8 cellular contexts compared by ENCODE assay signal in genomic region chr12:48787791-48788521, GRCh38. TPM values are rescaled to one million over a fixed set of nuclear protein-coding genes. Genes with fewer than 3 reads are reported as not detected.
DNase-seq lines count a peak whose midpoint lies in the region; ATAC-seq lines count a peak whose summit lies in the region.

No MANE protein-coding gene starts in this region.

- H3K36me3 ChIP-seq in ES-I3 (ENCODE audit: insufficient read depth, low read length) (no peaks in the 10 kb centered on the region), rectal smooth muscle tissue (ENCODE audit: control insufficient read depth, insufficient read depth, low read length) (no peaks in the 10 kb centered on the region)

- no peaks in the 10 kb centered on the region for H3K36me3 Mint-ChIP-seq in activated T-helper 1 cell treated with anti-CD3 and anti-CD28 coated beads, Interleukin-12 subunit alpha, Interleukin-12 subunit beta, Interleukin-2, Interleukin-4 antibody, amounts not matched to agents 30 ng/mL and 10 ng/mL and 1 ng/mL, durations not matched to agents 14 hours and 24 hours and 36 hours (ENCODE audit: low read depth)

- intact Hi-C loops in activated T-helper 1 cell treated with anti-CD3 and anti-CD28 coated beads, Interleukin-12 subunit alpha, Interleukin-12 subunit beta, Interleukin-2, Interleukin-4 antibody, amounts not matched to agents 30 ng/mL and 10 ng/mL and 1 ng/mL, durations not matched to agents 14 hours and 24 hours and 36 hours (cut with micrococcal nuclease) = no loop called here
- intact Hi-C loops in left cardiac atrium (cut with DNase I) = no loop called here

- peaks cover 49% of the 10 kb centered on the region for H3K27me3 Mint-ChIP-seq in activated T-helper 1 cell treated with anti-CD3 and anti-CD28 coated beads, Interleukin-12 subunit alpha, Interleukin-12 subunit beta, Interleukin-2, Interleukin-4 antibody, amounts not matched to agents 30 ng/mL and 10 ng/mL and 1 ng/mL, durations not matched to agents 14 hours and 24 hours and 36 hours (ENCODE audit: insufficient read depth)

- H3K9ac ChIP-seq in ES-I3 (ENCODE audit: low read depth, low read length) (peak overlapping the region; percentile 80), rectal smooth muscle tissue (ENCODE audit: low read length) (peak overlapping the region; percentile 90)

- H3K27me3 ChIP-seq in rectal smooth muscle tissue (ENCODE audit: control insufficient read depth, insufficient read depth, low read length) = peaks cover 2% of the 10 kb centered on the region

- H3K9me3 Mint-ChIP-seq in activated T-helper 1 cell treated with anti-CD3 and anti-CD28 coated beads, Interleukin-12 subunit alpha, Interleukin-12 subunit beta, Interleukin-2, Interleukin-4 antibody, amounts not matched to agents 30 ng/mL and 10 ng/mL and 1 ng/mL, durations not matched to agents 14 hours and 24 hours and 36 hours = no peaks in the 10 kb centered on the region

- peak overlapping the region; percentile 63 for H3K27ac ChIP-seq in rectal smooth muscle tissue (ENCODE audit: low read depth, low read length)

- H3K9me3 ChIP-seq in ES-I3 (ENCODE audit: control insufficient read depth, insufficient read depth, low read length) = no peaks in the 10 kb centered on the region; the same call in 1 of the 2 replicates

- 0 out of 2 replicates have a peak, but pooled peaks cover 7% of the 10 kb centered on the region for H3K4me1 ChIP-seq in ES-I3 (ENCODE audit: insufficient read depth, low read length)
- peaks cover 15% of the 10 kb centered on the region for H3K4me1 ChIP-seq in rectal smooth muscle tissue (ENCODE audit: control insufficient read depth, insufficient read depth, low read length)

- H3K27ac Mint-ChIP-seq in activated T-helper 1 cell treated with anti-CD3 and anti-CD28 coated beads, Interleukin-12 subunit alpha, Interleukin-12 subunit beta, Interleukin-2, Interleukin-4 antibody, amounts not matched to agents 30 ng/mL and 10 ng/mL and 1 ng/mL, durations not matched to agents 14 hours and 24 hours and 36 hours = no peak overlapping the region

- H3K4me3 ChIP-seq in rectal smooth muscle tissue (ENCODE audit: low read length) = peak overlapping the region; percentile 87

- peak overlapping the region; percentile 43 for H3K4me3 Mint-ChIP-seq in activated T-helper 1 cell treated with anti-CD3 and anti-CD28 coated beads, Interleukin-12 subunit alpha, Interleukin-12 subunit beta, Interleukin-2, Interleukin-4 antibody, amounts not matched to agents 30 ng/mL and 10 ng/mL and 1 ng/mL, durations not matched to agents 14 hours and 24 hours and 36 hours

- ATAC-seq in left cardiac atrium = peak; percentile 46 to 51
- ATAC-seq in HG02642 (IDR thresholded peaks at IDR 0.05; ENCODE audit: poor library complexity, unreplicated experiment) = no peak

- no peaks in the 10 kb centered on the region for H3K4me1 Mint-ChIP-seq in activated T-helper 1 cell treated with anti-CD3 and anti-CD28 coated beads, Interleukin-12 subunit alpha, Interleukin-12 subunit beta, Interleukin-2, Interleukin-4 antibody, amounts not matched to agents 30 ng/mL and 10 ng/mL and 1 ng/mL, durations not matched to agents 14 hours and 24 hours and 36 hours (ENCODE audit: low read depth)

- no peak for DNase-seq in activated T-helper 1 cell treated with anti-CD3 and anti-CD28 coated beads, Interleukin-12 subunit alpha, Interleukin-12 subunit beta, Interleukin-2, Interleukin-4 antibody, amounts not matched to agents 30 ng/mL and 10 ng/mL and 1 ng/mL, durations not matched to agents 14 hours and 24 hours and 36 hours (ENCODE audit: low spot score)
- DNase-seq in left cardiac atrium (no peak), NCI-H2029 treated with DMSO at 0.1 percent for 48 hours (lab: John Stamatoyannopoulos, UW) (no peak), AG08396 (ENCODE audit: low spot score) (no peak)
- no peak for DNase-seq in activated CD4-positive, alpha-beta T cell treated with anti-CD3 and anti-CD28 coated beads for 1 hour

RNA-seq across cellular contexts. Expression of gene ADCY6, which starts 0.9 kb away (rescaled TPM):
- 0.32 and 0.78 TPM in 2 replicates for total RNA-seq in activated T-helper 1 cell treated with anti-CD3 and anti-CD28 coated beads, Interleukin-12 subunit alpha, Interleukin-12 subunit beta, Interleukin-2, Interleukin-4 antibody, amounts not matched to agents 30 ng/mL and 10 ng/mL and 1 ng/mL, durations not matched to agents 14 hours and 24 hours and 36 hours
- 100 to 1,000 TPM in 1 of 2 donors, 10 to 100 TPM in 1; 51.5 to 113 TPM for total RNA-seq in left cardiac atrium

RNA-seq across cellular contexts. Expression of gene CACNB3, which starts 30.3 kb away (rescaled TPM):
- 11.4 and 13.1 TPM in 2 replicates for total RNA-seq in activated T-helper 1 cell treated with anti-CD3 and anti-CD28 coated beads, Interleukin-12 subunit alpha, Interleukin-12 subunit beta, Interleukin-2, Interleukin-4 antibody, amounts not matched to agents 30 ng/mL and 10 ng/mL and 1 ng/mL, durations not matched to agents 14 hours and 24 hours and 36 hours
- total RNA-seq in left cardiac atrium = 1 to 10 TPM; 8.8 to 9.5 TPM

Comparison
In these comparisons a context has a peak if more than half of its experiments do, and no peak if none do; other contexts are left out.
1. RNA of gene ADCY6, which starts 0.9 kb away (total RNA-seq): 51.5 to 113 TPM in left cardiac atrium; 0.32 to 0.78 TPM in activated T-helper 1 cell treated with anti-CD3 and anti-CD28 coated beads, Interleukin-12 subunit alpha, Interleukin-12 subunit beta, Interleukin-2, Interleukin-4 antibody, amounts not matched to agents 30 ng/mL and 10 ng/mL and 1 ng/mL, durations not matched to agents 14 hours and 24 hours and 36 hours; every median in the first group is over 10 times any median in the second.